In the genomic region with DNA sequence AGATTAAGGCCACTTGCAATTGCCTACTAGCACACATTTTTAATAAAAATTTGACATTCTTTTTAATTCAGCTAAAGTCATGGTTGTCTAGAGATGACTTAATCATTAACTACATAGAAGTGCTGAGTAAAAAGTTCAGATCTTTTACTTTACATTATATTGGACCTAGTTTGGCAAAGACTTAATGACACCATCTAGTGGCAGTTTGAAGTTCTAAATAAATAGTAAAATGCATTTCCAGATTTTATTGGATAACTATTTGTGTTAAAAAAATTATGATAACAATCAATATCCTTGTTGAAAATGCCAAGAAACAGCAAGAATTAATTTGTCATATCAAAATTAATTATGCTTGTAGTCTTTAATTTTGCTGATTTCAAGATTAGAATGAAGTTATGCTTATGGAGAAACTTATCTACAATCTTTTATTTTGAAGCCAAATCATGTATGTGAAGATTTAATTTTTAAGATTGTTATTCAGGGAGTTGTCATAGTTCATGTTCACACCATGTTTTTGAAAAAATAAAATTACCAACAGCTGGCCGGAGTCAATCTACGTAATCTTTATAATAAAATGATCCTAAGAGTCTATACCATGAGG, we compare ENCODE assay signal across 8 cellular contexts.
DNase-seq lines count a peak whose midpoint lies in the region; ATAC-seq, FAIRE-seq and TF ChIP-seq lines count a peak whose summit lies in the region.

No MANE protein-coding gene starts in this region.

- intact Hi-C loops in kidney (cut with DNase I) = no loop called here
- intact Hi-C loops in vagina (cut with DNase I) = no loop called here

- H3K4me1 ChIP-seq in kidney (ENCODE audit: control insufficient read depth in 1 of 2, insufficient read depth in 1 of 2, low read depth in 1 of 2, low read length in 2 of 2) (no peaks in the 10 kb centered on the region), vagina (no peaks in the 10 kb centered on the region)

- H3K4me3 ChIP-seq in kidney (ENCODE audit: low read length in 2 of 2) (no peak overlapping the region), vagina (no peak overlapping the region)

- H3K9me3 ChIP-seq in kidney (ENCODE audit: control insufficient read depth in 1 of 2, low read length in 2 of 2) = no peaks in the 10 kb centered on the region
- no peaks in the 10 kb centered on the region for H3K9me3 ChIP-seq in vagina

- H3K36me3 ChIP-seq in kidney (ENCODE audit: control insufficient read depth in 1 of 2, insufficient read depth in 2 of 2, low read length in 2 of 2) (no peaks in the 10 kb centered on the region), vagina (no peaks in the 10 kb centered on the region)

- FAIRE-seq in kidney (lab: Jason Lieb, UNC) = peak; percentile 91

- peak; percentile 12 for DNase-seq in Caki2 (ENCODE audit: low read depth)
- peak; percentile 4 for DNase-seq in HFFc6
- DNase-seq in SW480 (ENCODE audit: low spot score) = peak; percentile 55
- no peak for DNase-seq in kidney
- DNase-seq in vagina (ENCODE audit: extremely low spot score in 2 of 2) = no peak
- no peak for DNase-seq in NCI-H2081 treated with DMSO at 0.1 percent for 48 hours (lab: John Stamatoyannopoulos, UW)
- no peak for DNase-seq in stimulated activated naive CD8-positive, alpha-beta T cell treated with anti-CD3 and anti-CD28 coated beads, Interleukin-15, amount 100 ng/mL, for 72 hours

- H3K27ac ChIP-seq in kidney (ENCODE audit: low read depth in 2 of 2, low read length in 2 of 2) (no peak overlapping the region), vagina (no peak overlapping the region)

- no peaks in the 10 kb centered on the region for H3K4me1 Mint-ChIP-seq in HFFc6 (ENCODE audit: low read depth)
- no peaks in the 10 kb centered on the region for H3K4me1 Mint-ChIP-seq in stimulated activated naive CD8-positive, alpha-beta T cell treated with anti-CD3 and anti-CD28 coated beads, Interleukin-15, amount 100 ng/mL, for 72 hours

- peak; percentile 78 for TF ChIP-seq CTCF in HFFc6 (IDR thresholded peaks at IDR 0.05)
- TF ChIP-seq CTCF in kidney (IDR thresholded peaks at IDR 0.05; ENCODE audit: borderline replicate concordance, extremely low read depth, insufficient read depth) = peak; percentile 7
- TF ChIP-seq CTCF in vagina (IDR thresholded peaks at IDR 0.05) = no peak

- TF ChIP-seq POLR2A in vagina (IDR thresholded peaks at IDR 0.05) = no peak

- no peak overlapping the region for H3K9ac ChIP-seq in kidney (ENCODE audit: low read length in 2 of 2)

- no peak for ATAC-seq in HG02763 (IDR thresholded peaks at IDR 0.05; ENCODE audit: unreplicated experiment)
- ATAC-seq in stimulated activated naive CD8-positive, alpha-beta T cell treated with anti-CD3 and anti-CD28 coated beads, Interleukin-15, amount 100 ng/mL, for 72 hours = no peak

- H3K36me3 Mint-ChIP-seq in HFFc6 (ENCODE audit: low read depth) = no peaks in the 10 kb centered on the region

- H3K9me3 Mint-ChIP-seq in HFFc6 = no peaks in the 10 kb centered on the region
- H3K9me3 Mint-ChIP-seq in stimulated activated naive CD8-positive, alpha-beta T cell treated with anti-CD3 and anti-CD28 coated beads, Interleukin-15, amount 100 ng/mL, for 72 hours = no peaks in the 10 kb centered on the region

- H3K27me3 ChIP-seq in vagina = no peaks in the 10 kb centered on the region

- H3K27me3 Mint-ChIP-seq in HFFc6 (ENCODE audit: insufficient read depth) = peaks cover 2% of the 10 kb centered on the region; the same call in 1 of the 2 replicates
- H3K27me3 Mint-ChIP-seq in stimulated activated naive CD8-positive, alpha-beta T cell treated with anti-CD3 and anti-CD28 coated beads, Interleukin-15, amount 100 ng/mL, for 72 hours = no peaks in the 10 kb centered on the region

- H3K27ac Mint-ChIP-seq in HFFc6 = no peak overlapping the region
- no peak overlapping the region for H3K27ac Mint-ChIP-seq in stimulated activated naive CD8-positive, alpha-beta T cell treated with anti-CD3 and anti-CD28 coated beads, Interleukin-15, amount 100 ng/mL, for 72 hours

- no peak overlapping the region for H3K4me3 Mint-ChIP-seq in HFFc6
- no peak overlapping the region for H3K4me3 Mint-ChIP-seq in stimulated activated naive CD8-positive, alpha-beta T cell treated with anti-CD3 and anti-CD28 coated beads, Interleukin-15, amount 100 ng/mL, for 72 hours

- in situ Hi-C loops in Caki2 (cut with HindIII; ENCODE audit: low pct_unique_long_range_greater_than_20kb, low sequenced_read_pairs) = no loop called here

Comparison
In these comparisons a context has a peak if more than half of its experiments do, and no peak if none do; other contexts are left out.
1. DNase-seq: peak in Caki2 (single experiment), HFFc6 (single experiment) and SW480 (single experiment); none in kidney (single experiment), vagina (0 of 2), NCI-H2081 treated with DMSO at 0.1 percent for 48 hours (single experiment) and stimulated activated naive CD8-positive, alpha-beta T cell treated with anti-CD3 and anti-CD28 coated beads, Interleukin-15, amount 100 ng/mL, for 72 hours (0 of 2).
2. CTCF ChIP-seq: peak in HFFc6 (single experiment) and kidney (single experiment); none in vagina (0 of 3).